19 cellular contexts compared by ENCODE assay signal in genomic region chr9:109403766-109404320, GRCh38.
"Had no signal": no experiment of that assay in that cellular context is flagged by ENCODE, and none has a peak within 500 bp of the region (broad histone marks: within the 10 kb centered on the region; RNA-seq: fewer than 3 reads in every experiment).

No MANE protein-coding gene starts in this region.

- H3K4me3 ChIP-seq: breast epithelium, dorsolateral prefrontal cortex, lung, psoas muscle, thoracic aorta had no signal

- DNase-seq: activated CD4-positive, alpha-beta T cell treated with anti-CD3 and anti-CD28 coated beads, Interleukin-2, amount 50 U/mL, for 1 hour; activated CD4-positive, CD25-positive, alpha-beta regulatory T cell; activated gamma-delta T cell treated with Interleukin-2 at 50 U/mL for 16 hours; activated naive CD8-positive, alpha-beta T cell treated with anti-CD3 and anti-CD28 coated beads for 36 hours; activated T-cell treated with anti-CD3 and anti-CD28 coated beads, Interleukin-2, amount 50 U/mL, for 4 hours; anterior cingulate cortex; dorsolateral prefrontal cortex; foreskin keratinocyte; left cardiac atrium; natural killer cell; occipital lobe; psoas muscle; stimulated activated CD4-positive, alpha-beta T cell treated with anti-CD3 and anti-CD28 coated beads, Interleukin-4, amount 100 ng/mL, for 1 hour; stimulated activated CD8-positive, alpha-beta memory T cell treated with anti-CD3 and anti-CD28 coated beads, Interleukin-4, amount 100 ng/mL, for 48 hours; stimulated activated naive CD8-positive, alpha-beta T cell treated with anti-CD3 and anti-CD28 coated beads, Interleukin-15, amount 100 ng/mL, for 72 hours; T-helper 1 cell had no signal

- H3K36me3 ChIP-seq: breast epithelium had no signal

- H3K27ac ChIP-seq: breast epithelium, dorsolateral prefrontal cortex, foreskin keratinocyte, psoas muscle, thoracic aorta had no signal

- ATAC-seq: activated T-cell treated with anti-CD3 and anti-CD28 coated beads, Interleukin-2, amount 50 U/mL, for 4 hours; foreskin keratinocyte; left cardiac atrium; natural killer cell; psoas muscle; stimulated activated naive CD8-positive, alpha-beta T cell treated with anti-CD3 and anti-CD28 coated beads, Interleukin-15, amount 100 ng/mL, for 72 hours had no signal

- H3K4me1 ChIP-seq: breast epithelium, foreskin keratinocyte, psoas muscle had no signal

- H3K9me3 ChIP-seq: breast epithelium, psoas muscle, thoracic aorta had no signal

- H3K27me3 ChIP-seq: breast epithelium, foreskin keratinocyte had no signal
